In genomic region chr1:1198423-1199140, GRCh38 we compare ENCODE assay signal across 27 cellular contexts. TPM values are rescaled to one million over a fixed set of nuclear protein-coding genes. Genes with fewer than 3 reads are reported as not detected.
DNase-seq lines count a peak whose midpoint lies in the region; ATAC-seq, FAIRE-seq and TF ChIP-seq lines count a peak whose summit lies in the region.
"Had no signal": no experiment of that assay in that cellular context is flagged by ENCODE, and none has a peak within 500 bp of the region (broad histone marks: within the 10 kb centered on the region; RNA-seq: fewer than 3 reads in every experiment).

No MANE protein-coding gene starts in this region.

- peaks cover 0 to 4% (median under 1%) of the 10 kb centered on the region in 4 experiments; a peak in 4 of 7 replicates for H3K4me1 ChIP-seq in H1 (replicated peaks in 1 of 4; ENCODE audit: control insufficient read depth in 3 of 4, insufficient read depth in 4 of 4, low read length in 3 of 4)

- H3K9me3 Mint-ChIP-seq in natural killer cell = peaks cover 0 to 7% of the 10 kb centered on the region in 2 donors

- no peak for FAIRE-seq in D721Med (lab: Jason Lieb, UNC)
- FAIRE-seq in H1 (lab: Jason Lieb, UNC) = no peak
- FAIRE-seq: K562 had no signal

- no peaks in the 10 kb centered on the region; the same call in 1 of the 2 replicates for H3K23me2 ChIP-seq in H1 (ENCODE audit: low read depth, low read length)

- TF ChIP-seq CTCF in D721Med (IDR thresholded peaks at IDR 0.05; ENCODE audit: insufficient read depth, missing control alignments) (no peak), H1 (IDR thresholded peaks at IDR 0.05; ENCODE audit: control extremely low read depth in 1 of 3, insufficient read depth in 1 of 3, low read depth in 1 of 3, low read length in 3 of 3) (no peak), natural killer cell (IDR thresholded peaks at IDR 0.05) (no peak)

- H2AK5ac ChIP-seq in H1 (ENCODE audit: low read depth, low read length) = no peak overlapping the region

- no peak overlapping the region for H4K91ac ChIP-seq in H1 (replicated peaks; ENCODE audit: insufficient read length, low read length)

- H3K79me2 ChIP-seq in H1 (ENCODE audit: control insufficient read depth in 1 of 2, insufficient read depth in 2 of 2, low read length in 2 of 2) = no peaks in the 10 kb centered on the region

- H2AFZ ChIP-seq in H1 (ENCODE audit: low read length) = no peak overlapping the region

- no peak overlapping the region for H2BK15ac ChIP-seq in H1 (ENCODE audit: low read length)

- H3K9me3 ChIP-seq in H1 (ENCODE audit: insufficient read depth in 2 of 2, low read depth in 1 of 2, low read length in 1 of 2) = no peaks in the 10 kb centered on the region; a peak in 2 of 4 replicates

- no peak overlapping the region for H3K4me3 ChIP-seq in H1 (ENCODE audit: extremely low read depth in 1 of 4, insufficient read depth in 2 of 4, low read depth in 3 of 4, low read length in 4 of 4)
- H3K4me3 ChIP-seq: adrenal gland, K562, ovary, sigmoid colon had no signal

- H3K4me2 ChIP-seq in H1 (ENCODE audit: insufficient read depth in 1 of 2, low read depth in 2 of 2, low read length in 2 of 2) = no peak overlapping the region

- no peaks in the 10 kb centered on the region for H3K36me3 Mint-ChIP-seq in natural killer cell
- H3K36me3 Mint-ChIP-seq: immature natural killer cell had no signal

- POLR2A ChIA-PET in H1 (lab: Charles Lee; ENCODE audit: partially characterized antibody) = interaction anchor here (0.8 kb wide), 1 partner anchor 31 kb away, joined by 3 read pairs; no protein-coding TSS in a partner anchor

- H3K14ac ChIP-seq in H1 (ENCODE audit: insufficient read length) = no peak overlapping the region

- peak; percentile 15 for DNase-seq in activated CD8-positive, alpha-beta memory T cell treated with anti-CD3 and anti-CD28 coated beads, Interleukin-2, amount 50 U/mL, for 4 hours
- DNase-seq in activated CD8-positive, alpha-beta memory T cell treated with anti-CD3 and anti-CD28 coated beads for 24 hours = no peak
- DNase-seq in D721Med (ENCODE audit: insufficient read length, low spot score) = peak; percentile 2
- DNase-seq in H1 (ENCODE audit: low read depth in 1 of 2, low spot score in 2 of 2) = peak in 1 of 2 experiments; percentile 44
- DNase-seq in natural killer cell = peak; percentile 16
- DNase-seq in NCI-H2196 (lab: John Stamatoyannopoulos, UW; ENCODE audit: unreplicated experiment) = no peak
- no peak for DNase-seq in T-helper 9 cell
- DNase-seq: caudate nucleus; DMS 273 treated with DMSO at 0.1 percent for 48 hours; GDM1; immature natural killer cell; NCI-H1694; SIG-M5; sigmoid colon; stimulated activated naive CD4-positive, alpha-beta T cell had no signal

- H3K9ac ChIP-seq in H1 (replicated peaks in 1 of 4; ENCODE audit: extremely low read depth in 1 of 4, low read depth in 3 of 4, low read length in 3 of 4) = no peak overlapping the region

- H2BK120ac ChIP-seq in H1 (replicated peaks; ENCODE audit: low read depth, low read length) = no peak overlapping the region

- CTCF ChIA-PET in H1 (lab: Charles Lee; ENCODE audit: partially characterized antibody) = interaction anchor here (0.6 to 1.2 kb wide), 5 partner anchors 45 to 281 kb away, joined by 3 to 7 read pairs (median 4); no protein-coding TSS in a partner anchor

- H2BK12ac ChIP-seq in H1 (ENCODE audit: low read depth, low read length) = peak overlapping the region; percentile 39; the same call in 1 of the 2 replicates

- H3K36me3 ChIP-seq in H1 (ENCODE audit: control insufficient read depth in 2 of 4, insufficient read depth in 4 of 4, low read length in 3 of 4) = no peaks in the 10 kb centered on the region
- H3K36me3 ChIP-seq: adrenal gland, ovary, sigmoid colon had no signal

- WGBS in H1 (ENCODE audit: extremely low coverage in 1 of 2, insufficient coverage in 1 of 2, insufficient read length in 1 of 2, insufficient replicate concordance in 2 of 2, low coverage in 1 of 2, low lambda C conversion rate in 2 of 2, missing lambda C conversion rate in 1 of 2), 2 experiments = 91% methylated on average over 17 of the region's 23 CpGs; no CpG with 5 or more reads in 1 of the 2 experiments

- no peak overlapping the region for H3K23ac ChIP-seq in H1 (ENCODE audit: insufficient read length)

- no peak for TF ChIP-seq POLR2A in H1 (IDR thresholded peaks at IDR 0.05; ENCODE audit: control extremely low read depth in 1 of 2, low read depth in 2 of 2, low read length in 2 of 2)

- no peak for TF ChIP-seq RAD21 in H1 (IDR thresholded peaks at IDR 0.05 in 1 of 2, conservative IDR thresholded peaks at IDR 0.05 in 1 of 2; ENCODE audit: low read depth in 2 of 2, low read length in 2 of 2)

- no peak overlapping the region for H3K18ac ChIP-seq in H1 (ENCODE audit: extremely low read depth, low read length)

- H3K79me1 ChIP-seq in H1 (ENCODE audit: low read depth, low read length) = no peaks in the 10 kb centered on the region

- H3K27me3 ChIP-seq in H1 (replicated peaks in 1 of 4; ENCODE audit: control insufficient read depth in 3 of 4, extremely low read depth in 1 of 4, insufficient read depth in 3 of 4, low read length in 3 of 4) = peaks cover 0 to 3% (median 3%) of the 10 kb centered on the region in 4 experiments; a peak in 4 of 7 replicates
- H3K27me3 ChIP-seq: ovary had no signal

- no peak overlapping the region for H3K4me3 Mint-ChIP-seq in natural killer cell

- H3K27ac Mint-ChIP-seq in natural killer cell = peak overlapping the region in 1 of 2 donors; percentile 93

- intact Hi-C loops in natural killer cell (cut with micrococcal nuclease) = no loop called here

- no peak for ATAC-seq in natural killer cell
- no peak for ATAC-seq in GM19035 (IDR thresholded peaks at IDR 0.05; ENCODE audit: unreplicated experiment)
- ATAC-seq: K562 had no signal

- TF ChIP-seq EP300 in H1 (IDR thresholded peaks at IDR 0.05; ENCODE audit: borderline replicate concordance in 1 of 2, low read depth in 2 of 2, low read length in 2 of 2) = no peak

- H2BK5ac ChIP-seq in H1 (ENCODE audit: low read depth, low read length) = no peak overlapping the region

- H4K5ac ChIP-seq in H1 (ENCODE audit: insufficient read length, low read depth, low read length) = no peak overlapping the region

- H3K27me3 Mint-ChIP-seq in natural killer cell (ENCODE audit: low read depth in 2 of 2) = no peaks in the 10 kb centered on the region

- H2BK20ac ChIP-seq in H1 (ENCODE audit: low read length) = no peak overlapping the region

- peaks cover 6 to 15% of the 10 kb centered on the region in 2 donors for H3K4me1 Mint-ChIP-seq in natural killer cell

- H4K20me1 ChIP-seq in H1 (replicated peaks in 1 of 2; ENCODE audit: control insufficient read depth in 1 of 2, insufficient read depth in 2 of 2, low read length in 2 of 2) = no peaks in the 10 kb centered on the region

- H4K8ac ChIP-seq in H1 (ENCODE audit: extremely low read depth, insufficient read depth, low read length) = peak overlapping the region; percentile 79; the same call in 1 of the 2 replicates

- no peak overlapping the region for H3K4ac ChIP-seq in H1 (replicated peaks; ENCODE audit: insufficient read length, low read depth, low read length)

- no peak overlapping the region for H3K56ac ChIP-seq in H1 (replicated peaks; ENCODE audit: insufficient read length, low read depth, low read length)

- no peak overlapping the region for H3K27ac ChIP-seq in H1 (ENCODE audit: low read depth, low read length)
- H3K27ac ChIP-seq: adrenal gland, C4-2B, epithelial cell of prostate, ovary, sigmoid colon, VCaP had no signal

RNA-seq across cellular contexts. Expression of gene TNFRSF18, which starts 7.8 kb away (rescaled TPM):
- total RNA-seq in H1 (2021; fragmentation: NEBNext Ultra II Directional; extraction: Animal tissue kit (Norgen Biotek cat#: 25700)) = 0.92 and 1.5 TPM in 2 replicates
- 2.5 and 2.7 TPM in 2 replicates for polyA plus RNA-seq in H1 (2011; rRNA removed)
- polyA plus RNA-seq in H1 (2011; cell fraction: cytosol; rRNA removed) = 2.9 TPM
- 4.8 TPM for polyA plus RNA-seq in H1 (2011; cell fraction: nucleus; rRNA removed)
- 0.51 to 2.0 TPM (median 1.5 TPM) in 4 replicates for polyA plus RNA-seq in H1 (2012, experiment 1 of 2)
- polyA plus RNA-seq in H1 (2012, experiment 2 of 2) = 1.4 TPM
- 1.4 TPM for polyA plus RNA-seq in H1 (2013, experiment 1 of 2)
- polyA plus RNA-seq in H1 (2013, experiment 2 of 2) = 1.5 TPM
- not detected in 2 replicates for polyA minus RNA-seq in H1 (2011; rRNA and poly(A)+ RNA removed)
- not detected for polyA minus RNA-seq in H1 (2011; cell fraction: cytosol; rRNA and poly(A)+ RNA removed)
- polyA minus RNA-seq in H1 (2011; cell fraction: nucleus; rRNA and poly(A)+ RNA removed) = not detected
- 10 to 100 TPM; 40.3 to 81.9 (median 54.7) TPM for total RNA-seq in natural killer cell
- total RNA-seq: fibroblast of villous mesenchyme, myocyte had no signal

RNA-seq across cellular contexts. Expression of gene TNFRSF4, which starts 15.4 kb away (rescaled TPM):
- not detected in 2 replicates for total RNA-seq in H1 (2021; fragmentation: NEBNext Ultra II Directional; extraction: Animal tissue kit (Norgen Biotek cat#: 25700))
- polyA plus RNA-seq in H1 (2011; rRNA removed) = 0.06 TPM in 1 of 2 replicates, not detected in the other
- polyA plus RNA-seq in H1 (2011; cell fraction: cytosol; rRNA removed) = 0.14 TPM
- 0.19 TPM for polyA plus RNA-seq in H1 (2011; cell fraction: nucleus; rRNA removed)
- polyA plus RNA-seq in H1 (2012, experiment 1 of 2) = not detected in 4 replicates
- polyA plus RNA-seq in H1 (2012, experiment 2 of 2) = not detected
- not detected for polyA plus RNA-seq in H1 (2013, experiment 1 of 2)
- polyA plus RNA-seq in H1 (2013, experiment 2 of 2) = 0.07 TPM
- polyA minus RNA-seq in H1 (2011; rRNA and poly(A)+ RNA removed) = not detected in 2 replicates
- not detected for polyA minus RNA-seq in H1 (2011; cell fraction: cytosol; rRNA and poly(A)+ RNA removed)
- polyA minus RNA-seq in H1 (2011; cell fraction: nucleus; rRNA and poly(A)+ RNA removed) = not detected
- total RNA-seq in natural killer cell = 10 to 100 TPM; 14.3 to 26.5 (median 15.7) TPM
- total RNA-seq: myocyte had no signal

RNA-seq across cellular contexts. Expression of gene TTLL10, which starts 24.9 kb away (rescaled TPM):
- total RNA-seq in H1 (2021; fragmentation: NEBNext Ultra II Directional; extraction: Animal tissue kit (Norgen Biotek cat#: 25700)) = 1.6 and 1.7 TPM in 2 replicates
- polyA plus RNA-seq in H1 (2011; rRNA removed) = 1.1 and 2.0 TPM in 2 replicates
- 1.0 TPM for polyA plus RNA-seq in H1 (2011; cell fraction: cytosol; rRNA removed)
- polyA plus RNA-seq in H1 (2011; cell fraction: nucleus; rRNA removed) = 3.8 TPM
- polyA plus RNA-seq in H1 (2012, experiment 1 of 2) = 0.94 to 4.7 TPM (median 1.1 TPM) in 4 replicates
- 0.24 TPM for polyA plus RNA-seq in H1 (2012, experiment 2 of 2)
- 0.73 TPM for polyA plus RNA-seq in H1 (2013, experiment 1 of 2)
- 0.55 TPM for polyA plus RNA-seq in H1 (2013, experiment 2 of 2)
- polyA minus RNA-seq in H1 (2011; rRNA and poly(A)+ RNA removed) = 0.51 and 1.3 TPM in 2 replicates
- not detected for polyA minus RNA-seq in H1 (2011; cell fraction: cytosol; rRNA and poly(A)+ RNA removed)
- 1.5 TPM for polyA minus RNA-seq in H1 (2011; cell fraction: nucleus; rRNA and poly(A)+ RNA removed)
- 1 to 10 TPM in 2 of 3 donors, under 1 TPM in 1; 0.23 to 1.7 (median 1.7) TPM for total RNA-seq in natural killer cell
- total RNA-seq: A673, adrenal gland, dermis microvascular lymphatic vessel endothelial cell, fibroblast of villous mesenchyme, K562, lower leg skin, myocyte, sigmoid colon had no signal
- polyA plus RNA-seq: K562, ovary had no signal

RNA-seq across cellular contexts. Expression of gene SDF4, which starts 33.2 kb away (rescaled TPM):
- total RNA-seq in H1 (2021; fragmentation: NEBNext Ultra II Directional; extraction: Animal tissue kit (Norgen Biotek cat#: 25700)) = 72.2 and 75.6 TPM in 2 replicates
- polyA plus RNA-seq in H1 (2011; rRNA removed) = 45.5 and 69.8 TPM in 2 replicates
- 62.5 TPM for polyA plus RNA-seq in H1 (2011; cell fraction: cytosol; rRNA removed)
- polyA plus RNA-seq in H1 (2011; cell fraction: nucleus; rRNA removed) = 89.3 TPM
- 63.1 to 79.8 TPM (median 77.9 TPM) in 4 replicates for polyA plus RNA-seq in H1 (2012, experiment 1 of 2)
- 55.0 TPM for polyA plus RNA-seq in H1 (2012, experiment 2 of 2)
- 110 TPM for polyA plus RNA-seq in H1 (2013, experiment 1 of 2)
- polyA plus RNA-seq in H1 (2013, experiment 2 of 2) = 117 TPM
- 13.2 and 16.8 TPM in 2 replicates for polyA minus RNA-seq in H1 (2011; rRNA and poly(A)+ RNA removed)
- polyA minus RNA-seq in H1 (2011; cell fraction: cytosol; rRNA and poly(A)+ RNA removed) = 32.2 TPM
- 39.2 TPM for polyA minus RNA-seq in H1 (2011; cell fraction: nucleus; rRNA and poly(A)+ RNA removed)
- total RNA-seq in natural killer cell = 100 to 1,000 TPM; 176 to 211 (median 184) TPM

RNA-seq across cellular contexts. Expression of gene B3GALT6, which starts 33.5 kb away (rescaled TPM):
- 18.2 and 18.4 TPM in 2 replicates for total RNA-seq in H1 (2021; fragmentation: NEBNext Ultra II Directional; extraction: Animal tissue kit (Norgen Biotek cat#: 25700))
- 20.4 and 23.1 TPM in 2 replicates for polyA plus RNA-seq in H1 (2011; rRNA removed)
- 15.3 TPM for polyA plus RNA-seq in H1 (2011; cell fraction: cytosol; rRNA removed)
- polyA plus RNA-seq in H1 (2011; cell fraction: nucleus; rRNA removed) = 17.2 TPM
- 10.3 to 13.2 TPM (median 12.4 TPM) in 4 replicates for polyA plus RNA-seq in H1 (2012, experiment 1 of 2)
- polyA plus RNA-seq in H1 (2012, experiment 2 of 2) = 14.7 TPM
- 14.0 TPM for polyA plus RNA-seq in H1 (2013, experiment 1 of 2)
- 13.4 TPM for polyA plus RNA-seq in H1 (2013, experiment 2 of 2)
- polyA minus RNA-seq in H1 (2011; rRNA and poly(A)+ RNA removed) = 3.6 and 5.1 TPM in 2 replicates
- 11.4 TPM for polyA minus RNA-seq in H1 (2011; cell fraction: cytosol; rRNA and poly(A)+ RNA removed)
- polyA minus RNA-seq in H1 (2011; cell fraction: nucleus; rRNA and poly(A)+ RNA removed) = 18.1 TPM
- 10 to 100 TPM; 13.7 to 16.5 (median 16.3) TPM for total RNA-seq in natural killer cell

Comparison
In these comparisons a context has a peak if more than half of its experiments do, and no peak if none do; other contexts are left out.
1. DNase-seq: peak in activated CD8-positive, alpha-beta memory T cell treated with anti-CD3 and anti-CD28 coated beads, Interleukin-2, amount 50 U/mL, for 4 hours (single experiment), D721Med (single experiment) and natural killer cell (single experiment); none in activated CD8-positive, alpha-beta memory T cell treated with anti-CD3 and anti-CD28 coated beads for 24 hours (single experiment), NCI-H2196 (single experiment) and T-helper 9 cell (single experiment).
2. RNA of gene TNFRSF18, which starts 7.8 kb away (total RNA-seq): 40.3 to 81.9 TPM in natural killer cell; 0.92 to 1.5 TPM in H1; every median in the first group is over 10 times any median in the second.
3. RNA of gene TNFRSF4, which starts 15.4 kb away (total RNA-seq): 14.3 to 26.5 TPM in natural killer cell; not detected in H1; every median in the first group is over 10 times any median in the second.